8 cellular contexts compared by ENCODE assay signal in the genomic region with DNA sequence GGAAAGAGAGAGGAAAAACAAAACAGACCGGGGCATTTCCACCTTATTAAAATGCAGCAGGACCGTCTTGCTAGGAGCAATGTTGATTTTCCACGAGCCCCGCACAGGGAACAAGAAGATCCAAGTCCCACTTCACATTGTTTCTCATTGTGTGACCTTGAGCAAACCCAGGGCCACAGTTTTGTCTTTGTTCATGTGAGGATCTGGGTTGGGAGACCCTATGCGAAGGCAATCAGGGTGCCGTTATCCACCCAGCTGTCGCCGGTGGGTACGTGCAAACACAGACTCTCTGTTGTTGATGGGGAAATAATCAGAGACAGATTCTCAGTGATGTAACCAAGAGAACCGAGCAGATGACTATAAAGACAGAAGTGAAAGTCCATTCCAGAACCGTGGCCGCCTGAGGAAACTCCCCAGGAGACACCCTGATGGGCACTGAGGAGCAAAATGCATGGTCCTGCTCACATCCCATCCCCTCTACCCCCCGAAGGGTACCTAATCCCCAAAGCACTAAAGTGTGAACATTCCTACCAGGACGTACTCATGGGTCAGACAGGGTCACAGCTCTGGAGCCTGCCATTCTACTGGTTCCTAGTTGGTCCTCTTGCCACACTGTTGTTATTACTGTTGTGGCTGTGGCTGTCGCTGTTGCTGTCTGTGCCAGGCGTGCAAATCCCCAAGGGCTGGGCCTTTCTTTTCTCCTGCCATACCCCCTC.
DNase-seq lines count a peak whose midpoint lies in the region; ATAC-seq and TF ChIP-seq lines count a peak whose summit lies in the region.
"Had no signal": no experiment of that assay in that cellular context is flagged by ENCODE, and none has a peak within 500 bp of the region (broad histone marks: within the 10 kb centered on the region; RNA-seq: fewer than 3 reads in every experiment).

No MANE protein-coding gene starts in this region.

- peak overlapping the region; percentile 74; the same call in 1 of the 3 replicates for H2BK15ac ChIP-seq in IMR-90 (ENCODE audit: low read depth, low read length)

- H3K56ac ChIP-seq in IMR-90 (ENCODE audit: extremely low read depth, insufficient read depth, low read length): no peak overlapping the region

- H4K91ac ChIP-seq in IMR-90 (ENCODE audit: insufficient read depth, low read depth, low read length): peak overlapping the region; percentile 60

- ATAC-seq in GM21367 (IDR thresholded peaks at IDR 0.05; ENCODE audit: unreplicated experiment) (peak; percentile 69), IMR-90 (ENCODE audit: low read depth) (no peak), left ventricle myocardium superior (peak; percentile 82), upper lobe of right lung (peak; percentile 82), GM19324 (IDR thresholded peaks at IDR 0.05; ENCODE audit: low FRiP score, unreplicated experiment) (no peak)

- H3K36me3 ChIP-seq in IMR-90 (ENCODE audit: control insufficient read depth, insufficient read depth, low read length) (no peaks in the 10 kb centered on the region), upper lobe of right lung (no peaks in the 10 kb centered on the region)

- DNase-seq in IMR-90 (no peak), left ventricle myocardium superior (peak; percentile 44), upper lobe of right lung (peak; percentile 66), NCI-H128 (lab: John Stamatoyannopoulos, UW; ENCODE audit: unreplicated experiment) (no peak), NCI-H1436 treated with DMSO at 0.1 percent for 48 hours (lab: John Stamatoyannopoulos, UW) (no peak)

- no peak for TF ChIP-seq POLR2A in IMR-90 (IDR thresholded peaks at IDR 0.05; ENCODE audit: low read depth, low read length)

- POLR2A ChIA-PET in IMR-90 (lab: Charles Lee; ENCODE audit: unreplicated experiment): no interaction called here

- H3K4me1 ChIP-seq in IMR-90 (ENCODE audit: control insufficient read depth, insufficient read depth, low read length): peaks cover 9% of the 10 kb centered on the region
- H3K4me1 ChIP-seq in upper lobe of right lung: no peaks in the 10 kb centered on the region

- no peak for TF ChIP-seq CTCF in IMR-90 (conservative IDR thresholded peaks at IDR 0.05; ENCODE audit: low read depth, low read length)
- TF ChIP-seq CTCF in upper lobe of right lung (IDR thresholded peaks at IDR 0.05): no peak

- H4K5ac ChIP-seq in IMR-90 (ENCODE audit: low read depth, low read length): no peak overlapping the region; the same call in 1 of the 2 replicates

- no peaks in the 10 kb centered on the region for H3K9me3 ChIP-seq in IMR-90 (ENCODE audit: control insufficient read depth, insufficient read depth, low read length)
- H3K9me3 ChIP-seq in upper lobe of right lung: no peaks in the 10 kb centered on the region

- in situ Hi-C loops in IMR-90 (cut with MboI; ENCODE audit: low sequenced_read_pairs): no loop called here

- H3K18ac ChIP-seq in IMR-90 (ENCODE audit: low read depth, low read length): peak overlapping the region; percentile 16; the same call in 1 of the 2 replicates

- peak overlapping the region; percentile 40; the same call in 1 of the 2 replicates for H3K4ac ChIP-seq in IMR-90 (ENCODE audit: low read depth, low read length)

- H4K8ac ChIP-seq in IMR-90 (ENCODE audit: low read depth in 2 of 2, low read length in 2 of 2): no peak overlapping the region

- H2AFZ ChIP-seq in IMR-90 (replicated peaks; ENCODE audit: low read length, poor library complexity): peak overlapping the region; percentile 61

- 68% methylated on average over 3 of the region's 16 CpGs; no CpG with 5 or more reads in 1 of the 2 experiments for WGBS in IMR-90 (ENCODE audit: extremely low coverage in 2 of 2, insufficient read length in 1 of 2), 2 experiments

- H3K4me2 ChIP-seq in IMR-90 (ENCODE audit: low read depth, low read length): no peak overlapping the region

- H3K27ac ChIP-seq in IMR-90 (ENCODE audit: insufficient read depth, low read length): no peak overlapping the region
- H3K27ac ChIP-seq in upper lobe of right lung: peak overlapping the region; percentile 73
- H3K27ac ChIP-seq: epithelial cell of prostate had no signal

- intact Hi-C loops in IMR-90 (cut with micrococcal nuclease): no loop called here
- intact Hi-C loops in left ventricle myocardium superior (cut with micrococcal nuclease): no loop called here
- intact Hi-C loops in upper lobe of right lung (cut with DNase I): no loop called here

- dilution Hi-C loops in IMR-90 (cut with HindIII; ENCODE audit: low sequenced_read_pairs, unreplicated experiment): no loop called here

- no peaks in the 10 kb centered on the region for H4K20me1 ChIP-seq in IMR-90 (ENCODE audit: insufficient read depth, low read length)

- 0 out of 2 replicates have a peak overlapping the region, but pooled peaks have one; percentile 52 for H3K14ac ChIP-seq in IMR-90 (replicated peaks; ENCODE audit: low read depth, low read length)

- CTCF ChIA-PET in IMR-90 (lab: Yijun Ruan, JAX): interaction anchor here (1.1 kb wide), 2 partner anchors 107 to 143 kb away, joined by 3 to 4 read pairs; no protein-coding TSS in a partner anchor

- peak overlapping the region; percentile 87 for H2AK5ac ChIP-seq in IMR-90 (ENCODE audit: low read depth, low read length)

- H2BK20ac ChIP-seq in IMR-90 (ENCODE audit: low read depth, low read length): peak overlapping the region; percentile 25; the same call in 1 of the 2 replicates

- no TSS peak for BruUV-seq in IMR-90 (replicated peaks; lab: Mats Ljungman, UMichigan)

- no peaks in the 10 kb centered on the region for H3K9me1 ChIP-seq in IMR-90 (ENCODE audit: insufficient read depth, low read length)

- H3K79me1 ChIP-seq in IMR-90 (ENCODE audit: low read depth in 1 of 2, low read length in 2 of 2): no peaks in the 10 kb centered on the region

- H3K4me3 ChIP-seq in IMR-90 (ENCODE audit: insufficient read depth, low read depth, low read length) (no peak overlapping the region), upper lobe of right lung (no peak overlapping the region)

- TF ChIP-seq RAD21 in IMR-90 (IDR thresholded peaks at IDR 0.05; ENCODE audit: low read length): no peak

- H2AK9ac ChIP-seq in IMR-90 (replicated peaks; ENCODE audit: low read depth, low read length, poor library complexity): peak overlapping the region; percentile 50

- no peak overlapping the region for H2BK5ac ChIP-seq in IMR-90 (ENCODE audit: low read depth, low read length, poor library complexity, severe bottlenecking)

- peaks cover 2% of the 10 kb centered on the region; the same call in 1 of the 2 replicates for H3K27me3 ChIP-seq in IMR-90 (ENCODE audit: control insufficient read depth, insufficient read depth, low read length)
- H3K27me3 ChIP-seq in upper lobe of right lung: no peaks in the 10 kb centered on the region

- H3K9ac ChIP-seq in IMR-90 (ENCODE audit: low read depth, low read length): no peak overlapping the region

- H3K23ac ChIP-seq in IMR-90 (ENCODE audit: low read depth, low read length): 0 out of 2 replicates have a peak overlapping the region, but pooled peaks have one; percentile 28

- H2BK120ac ChIP-seq in IMR-90 (ENCODE audit: low read depth, low read length): peak overlapping the region; percentile 46

TF ChIP-seq in IMR-90, 13 proteins besides CTCF, POLR2A, EP300 and RAD21:
- TF ChIP-seq MAFK (IDR thresholded peaks at IDR 0.05; ENCODE audit: low read depth, low read length) (no peak), SMC3 (IDR thresholded peaks at IDR 0.05; ENCODE audit: low read depth, low read length) (no peak), MAZ (IDR thresholded peaks at IDR 0.05; ENCODE audit: borderline replicate concordance, low read depth, low read length) (no peak), CEBPB (IDR thresholded peaks at IDR 0.05; ENCODE audit: low read depth, low read length) (no peak), RFX5 (IDR thresholded peaks at IDR 0.05; ENCODE audit: low read depth, low read length) (no peak), RCOR1 (IDR thresholded peaks at IDR 0.05; ENCODE audit: insufficient replicate concordance, low read length) (no peak), BHLHE40 (IDR thresholded peaks at IDR 0.05; ENCODE audit: low read depth, low read length) (no peak), CHD1 (IDR thresholded peaks at IDR 0.05; ENCODE audit: low read depth, low read length) (no peak)
- TF ChIP-seq, protein P1, sequence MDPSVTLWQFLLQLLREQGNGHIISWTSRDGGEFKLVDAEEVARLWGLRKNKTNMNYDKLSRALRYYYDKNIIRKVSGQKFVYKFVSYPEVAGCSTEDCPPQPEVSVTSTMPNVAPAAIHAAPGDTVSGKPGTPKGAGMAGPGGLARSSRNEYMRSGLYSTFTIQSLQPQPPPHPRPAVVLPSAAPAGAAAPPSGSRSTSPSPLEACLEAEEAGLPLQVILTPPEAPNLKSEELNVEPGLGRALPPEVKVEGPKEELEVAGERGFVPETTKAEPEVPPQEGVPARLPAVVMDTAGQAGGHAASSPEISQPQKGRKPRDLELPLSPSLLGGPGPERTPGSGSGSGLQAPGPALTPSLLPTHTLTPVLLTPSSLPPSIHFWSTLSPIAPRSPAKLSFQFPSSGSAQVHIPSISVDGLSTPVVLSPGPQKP (IDR thresholded peaks at IDR 0.05; ENCODE audit: borderline replicate concordance, low read depth, low read length): no peak
- TF ChIP-seq, protein P2, sequence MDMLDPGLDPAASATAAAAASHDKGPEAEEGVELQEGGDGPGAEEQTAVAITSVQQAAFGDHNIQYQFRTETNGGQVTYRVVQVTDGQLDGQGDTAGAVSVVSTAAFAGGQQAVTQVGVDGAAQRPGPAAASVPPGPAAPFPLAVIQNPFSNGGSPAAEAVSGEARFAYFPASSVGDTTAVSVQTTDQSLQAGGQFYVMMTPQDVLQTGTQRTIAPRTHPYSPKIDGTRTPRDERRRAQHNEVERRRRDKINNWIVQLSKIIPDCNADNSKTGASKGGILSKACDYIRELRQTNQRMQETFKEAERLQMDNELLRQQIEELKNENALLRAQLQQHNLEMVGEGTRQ (IDR thresholded peaks at IDR 0.05; ENCODE audit: low read depth, low read length): no peak

Comparison
In these comparisons a context has a peak if more than half of its experiments do, and no peak if none do; other contexts are left out.
1. ATAC-seq: peak in GM21367 (single experiment), left ventricle myocardium superior (single experiment) and upper lobe of right lung (single experiment); none in IMR-90 (single experiment) and GM19324 (single experiment).
2. DNase-seq: peak in left ventricle myocardium superior (single experiment) and upper lobe of right lung (single experiment); none in IMR-90 (single experiment), NCI-H128 (single experiment) and NCI-H1436 treated with DMSO at 0.1 percent for 48 hours (single experiment).